8 cellular contexts compared by ENCODE assay signal in genomic region chr12:2035421-2036080, GRCh38. TPM values are rescaled to one million over a fixed set of nuclear protein-coding genes. Genes with fewer than 3 reads are reported as not detected.
DNase-seq lines count a peak whose midpoint lies in the region; TF ChIP-seq lines count a peak whose summit lies in the region.

No MANE protein-coding gene starts in this region.

- H3K27me3 ChIP-seq in duodenal mucosa (ENCODE audit: control insufficient read depth in 1 of 2, insufficient read depth in 2 of 2, low read length in 2 of 2) (peaks cover 26 to 46% of the 10 kb centered on the region in 2 donors), parathyroid adenoma (ENCODE audit: control insufficient read depth, insufficient read depth, low read length) (no peaks in the 10 kb centered on the region), thyroid gland (no peaks in the 10 kb centered on the region)

- no peaks in the 10 kb centered on the region for H3K36me3 Mint-ChIP-seq in Calu3 (ENCODE audit: insufficient read depth, unreplicated experiment)

- H3K4me3 ChIP-seq in duodenal mucosa (ENCODE audit: low read depth in 1 of 2, low read length in 2 of 2) (peak overlapping the region; percentile 48 to 52), parathyroid adenoma (ENCODE audit: low read depth, low read length) (peak overlapping the region; percentile 30), thyroid gland (replicated peaks in 1 of 3) (no peak overlapping the region)

- H3K4me1 Mint-ChIP-seq in Calu3 (ENCODE audit: low read depth, unreplicated experiment), result peaks cover 16% of the 10 kb centered on the region

- H3K79me2 ChIP-seq in parathyroid adenoma, result no peaks in the 10 kb centered on the region

- DNase-seq in Calu3 (no peak), NOMO-1 treated with DMSO at 0.1 percent for 48 hours (lab: John Stamatoyannopoulos, UW; ENCODE audit: unreplicated experiment) (peak; percentile 84), erythroblast (lab: John Stamatoyannopoulos, UW) (no peak), NCI-H146 (lab: John Stamatoyannopoulos, UW) (no peak), thyroid gland (no peak), ecto neural progenitor cell (ENCODE audit: low spot score) (no peak)

- CTCF ChIA-PET in Calu3 (lab: Charles Lee), result no interaction called here

- no peaks in the 10 kb centered on the region for H3K9me3 ChIP-seq in duodenal mucosa (ENCODE audit: control insufficient read depth in 1 of 2, low read length in 2 of 2)
- H3K9me3 ChIP-seq in parathyroid adenoma (ENCODE audit: control insufficient read depth, low read length), result no peaks in the 10 kb centered on the region
- no peaks in the 10 kb centered on the region for H3K9me3 ChIP-seq in thyroid gland

- no peak overlapping the region for H3K27ac Mint-ChIP-seq in Calu3 (ENCODE audit: unreplicated experiment)

- WGBS in thyroid gland, 2 donors, result 69 to 71% methylated on average over 15 of the region's 15 CpGs

- TF ChIP-seq CTCF in Calu3 (IDR thresholded peaks at IDR 0.05; ENCODE audit: unreplicated experiment), result no peak
- no peak for TF ChIP-seq CTCF in parathyroid adenoma (IDR thresholded peaks at IDR 0.05)
- no peak for TF ChIP-seq CTCF in thyroid gland (IDR thresholded peaks at IDR 0.05)

- H3K4me1 ChIP-seq in duodenal mucosa (ENCODE audit: control insufficient read depth in 1 of 2, insufficient read depth in 2 of 2, low read length in 2 of 2) (peaks cover 9 to 10% of the 10 kb centered on the region in 2 donors), parathyroid adenoma (peaks cover 4% of the 10 kb centered on the region), thyroid gland (peaks cover 3 to 8% of the 10 kb centered on the region in 2 donors)

- no peaks in the 10 kb centered on the region for H3K36me3 ChIP-seq in duodenal mucosa (ENCODE audit: control insufficient read depth in 1 of 2, insufficient read depth in 2 of 2, low read length in 2 of 2)
- no peaks in the 10 kb centered on the region for H3K36me3 ChIP-seq in parathyroid adenoma (ENCODE audit: control insufficient read depth, insufficient read depth, low read length)
- no peaks in the 10 kb centered on the region for H3K36me3 ChIP-seq in thyroid gland

- no TSS peak for BruUV-seq in Calu3 (replicated peaks; lab: Mats Ljungman, UMichigan)

- H3K4me3 Mint-ChIP-seq in Calu3 (ENCODE audit: low read depth, unreplicated experiment), result peak overlapping the region; percentile 33

- intact Hi-C loops in Calu3 (cut with micrococcal nuclease; ENCODE audit: unreplicated experiment) (no loop called here), thyroid gland (cut with DNase I) (loop anchor here (10.0 kb wide), 1 partner anchor 231 kb away; no protein-coding TSS in a partner anchor)

- H3K4me2 ChIP-seq in parathyroid adenoma (ENCODE audit: low read length), result peak overlapping the region; percentile 62

- H3K9ac ChIP-seq in duodenal mucosa (ENCODE audit: low read depth in 1 of 2, low read length in 2 of 2) (no peak overlapping the region), parathyroid adenoma (no peak overlapping the region)

- TF ChIP-seq POLR2A in erythroblast (IDR thresholded peaks at IDR 0.05; ENCODE audit: low read length) (no peak), thyroid gland (IDR thresholded peaks at IDR 0.05) (no peak)

- no peaks in the 10 kb centered on the region for H3K9me3 Mint-ChIP-seq in Calu3 (ENCODE audit: low read depth, unreplicated experiment)

- H3K27ac ChIP-seq in duodenal mucosa (ENCODE audit: low read depth, low read length) (no peak overlapping the region), parathyroid adenoma (no peak overlapping the region), thyroid gland (no peak overlapping the region)

- H2AFZ ChIP-seq in parathyroid adenoma, result peak overlapping the region; percentile 84

- peaks cover 100% of the 10 kb centered on the region for H3K27me3 Mint-ChIP-seq in Calu3 (ENCODE audit: unreplicated experiment)

RNA-seq across cellular contexts. Expression of gene CACNA1C, which starts 17.2 kb away (rescaled TPM):
- total RNA-seq in Calu3 (2022), result not detected in 2 replicates
- total RNA-seq in thyroid gland, result 1 to 10 TPM; 2.0 to 4.2 (median 2.5) TPM

RNA-seq across cellular contexts. Expression of gene DCP1B, which starts 31.3 kb away (rescaled TPM):
- total RNA-seq in Calu3 (2022) (6.3 and 8.6 TPM in 2 replicates), thyroid gland (10 to 100 TPM; 20.1 to 22.9 (median 21.1) TPM)

Comparison
In these comparisons a context has a peak if more than half of its experiments do, and no peak if none do; other contexts are left out.
1. H3K4me3 ChIP-seq: peak in duodenal mucosa (2 of 2) and parathyroid adenoma (single experiment); none in thyroid gland (0 of 3).